ENCODE assay signal across 10 cellular contexts in genomic region chr12:47088021-47088944, GRCh38. TPM values are rescaled to one million over a fixed set of nuclear protein-coding genes. Genes with fewer than 3 reads are reported as not detected.
A peak's percentile ranks its signal among the peaks of the same experiment; 100 is the strongest.
DNase-seq lines count a peak whose midpoint lies in the region; ATAC-seq and TF ChIP-seq lines count a peak whose summit lies in the region.
"Had no signal": no experiment of that assay in that cellular context is flagged by ENCODE, and none has a peak within 500 bp of the region (broad histone marks: within the 10 kb centered on the region; RNA-seq: fewer than 3 reads in every experiment).

No MANE protein-coding gene starts in this region.

- no peaks in the 10 kb centered on the region for H3K27me3 ChIP-seq in SJCRH30
- H3K27me3 ChIP-seq in upper lobe of right lung, result no peaks in the 10 kb centered on the region

- H3K9me3 ChIP-seq in SJCRH30 (replicated peaks) (no peaks in the 10 kb centered on the region), upper lobe of right lung (no peaks in the 10 kb centered on the region)

- ATAC-seq in upper lobe of right lung, result peak; percentile 28
- ATAC-seq in HG03571 (IDR thresholded peaks at IDR 0.05; ENCODE audit: unreplicated experiment), result no peak

- DNase-seq in DMS 273 (lab: John Stamatoyannopoulos, UW; ENCODE audit: unreplicated experiment), result peak; percentile 29
- DNase-seq in DMS 273 treated with DMSO at 0.1 percent for 48 hours (lab: John Stamatoyannopoulos, UW), result no peak
- peak; percentile 34 to 57 for DNase-seq in SJCRH30
- DNase-seq in iris pigment epithelial cell (ENCODE audit: low read depth), result peak; percentile 83
- DNase-seq in upper lobe of right lung, result no peak
- no peak for DNase-seq in retina
- DNase-seq in GM13977 (ENCODE audit: low spot score), result no peak
- DNase-seq: NCI-H2107 had no signal

- H3K36me3 ChIP-seq in SJCRH30 (no peaks in the 10 kb centered on the region), upper lobe of right lung (no peaks in the 10 kb centered on the region)

- H3K4me1 ChIP-seq in SJCRH30, result peaks cover 48% of the 10 kb centered on the region
- peaks cover 18% of the 10 kb centered on the region for H3K4me1 ChIP-seq in upper lobe of right lung

- intact Hi-C loops in upper lobe of right lung (cut with DNase I), result no loop called here

- H3K4me3 ChIP-seq in SJCRH30, result no peak overlapping the region
- H3K4me3 ChIP-seq in upper lobe of right lung, result no peak overlapping the region

- no peak for TF ChIP-seq CTCF in upper lobe of right lung (IDR thresholded peaks at IDR 0.05)
- no peak for TF ChIP-seq CTCF in GM13977 (IDR thresholded peaks at IDR 0.05; ENCODE audit: extremely low read depth, insufficient read depth, missing control alignments)

- H3K27ac ChIP-seq in SJCRH30 (no peak overlapping the region), upper lobe of right lung (no peak overlapping the region)
- H3K27ac ChIP-seq: 22Rv1 had no signal

- in situ Hi-C loops in GM13977 (cut with MboI; ENCODE audit: low pct_unique_long_range_greater_than_20kb, low sequenced_read_pairs, unreplicated experiment), result no loop called here

RNA-seq across cellular contexts. Expression of gene AMIGO2, which starts 8.5 kb away (rescaled TPM):
- total RNA-seq in SJCRH30 (2014; rRNA removed; shearing (Covaris generic)), result 4.3 and 4.4 TPM in 2 replicates
- 22.8 TPM for total RNA-seq in upper lobe of right lung

RNA-seq across cellular contexts. Expression of gene PCED1B, which starts 8.9 kb away (rescaled TPM):
- 0.13 TPM in 1 of 2 replicates, not detected in the other for total RNA-seq in SJCRH30 (2014; rRNA removed; shearing (Covaris generic))
- total RNA-seq in upper lobe of right lung, result 7.6 TPM

Comparison
In these comparisons a context has a peak if more than half of its experiments do, and no peak if none do; other contexts are left out.
1. DNase-seq: peak in DMS 273 (single experiment), SJCRH30 (2 of 2) and iris pigment epithelial cell (single experiment); none in DMS 273 treated with DMSO at 0.1 percent for 48 hours (single experiment), upper lobe of right lung (single experiment), retina (single experiment) and GM13977 (single experiment).